Comparison of ENCODE assay signal across 8 cellular contexts in genomic region chr21:42939581-42940413, GRCh38. TPM values are rescaled to one million over a fixed set of nuclear protein-coding genes. Genes with fewer than 3 reads are reported as not detected.
DNase-seq lines count a peak whose midpoint lies in the region; ATAC-seq and TF ChIP-seq lines count a peak whose summit lies in the region.

No MANE protein-coding gene starts in this region.

- DNase-seq in AG09319 (ENCODE audit: extremely low read depth, low read depth) (peak; percentile 88), NCI-H69 (lab: John Stamatoyannopoulos, UW) (peak; percentile 13), epidermal melanocyte (ENCODE audit: insufficient read length, low spot score) (peak; percentile 80), cerebellar cortex (ENCODE audit: low spot score) (no peak)
- DNase-seq in activated T-helper 1 cell treated with anti-CD3 and anti-CD28 coated beads, Interleukin-12 subunit alpha, Interleukin-12 subunit beta, Interleukin-2, Interleukin-4 antibody, amounts not matched to agents 30 ng/mL and 10 ng/mL and 1 ng/mL, durations not matched to agents 14 hours and 24 hours and 36 hours (ENCODE audit: low spot score), result no peak

- no peaks in the 10 kb centered on the region for H3K36me3 ChIP-seq in muscle layer of colon (ENCODE audit: insufficient read depth, low read length)

- H3K27me3 Mint-ChIP-seq in activated T-helper 1 cell treated with anti-CD3 and anti-CD28 coated beads, Interleukin-12 subunit alpha, Interleukin-12 subunit beta, Interleukin-2, Interleukin-4 antibody, amounts not matched to agents 30 ng/mL and 10 ng/mL and 1 ng/mL, durations not matched to agents 14 hours and 24 hours and 36 hours (ENCODE audit: insufficient read depth), result no peaks in the 10 kb centered on the region

- H3K4me3 Mint-ChIP-seq in activated T-helper 1 cell treated with anti-CD3 and anti-CD28 coated beads, Interleukin-12 subunit alpha, Interleukin-12 subunit beta, Interleukin-2, Interleukin-4 antibody, amounts not matched to agents 30 ng/mL and 10 ng/mL and 1 ng/mL, durations not matched to agents 14 hours and 24 hours and 36 hours, result no peak overlapping the region

- H3K27ac Mint-ChIP-seq in activated T-helper 1 cell treated with anti-CD3 and anti-CD28 coated beads, Interleukin-12 subunit alpha, Interleukin-12 subunit beta, Interleukin-2, Interleukin-4 antibody, amounts not matched to agents 30 ng/mL and 10 ng/mL and 1 ng/mL, durations not matched to agents 14 hours and 24 hours and 36 hours, result no peak overlapping the region

- no peaks in the 10 kb centered on the region for H3K9me3 Mint-ChIP-seq in activated T-helper 1 cell treated with anti-CD3 and anti-CD28 coated beads, Interleukin-12 subunit alpha, Interleukin-12 subunit beta, Interleukin-2, Interleukin-4 antibody, amounts not matched to agents 30 ng/mL and 10 ng/mL and 1 ng/mL, durations not matched to agents 14 hours and 24 hours and 36 hours

- H3K9me3 ChIP-seq in muscle layer of colon (ENCODE audit: low read length), result no peaks in the 10 kb centered on the region

- TF ChIP-seq CTCF in AG09319 (IDR thresholded peaks at IDR 0.05; ENCODE audit: low read depth, low read length), result no peak

- H3K9ac ChIP-seq in muscle layer of colon (ENCODE audit: low read length), result peak overlapping the region; percentile 30

- no peaks in the 10 kb centered on the region for H3K4me1 Mint-ChIP-seq in activated T-helper 1 cell treated with anti-CD3 and anti-CD28 coated beads, Interleukin-12 subunit alpha, Interleukin-12 subunit beta, Interleukin-2, Interleukin-4 antibody, amounts not matched to agents 30 ng/mL and 10 ng/mL and 1 ng/mL, durations not matched to agents 14 hours and 24 hours and 36 hours (ENCODE audit: low read depth)

- H3K27ac ChIP-seq in muscle layer of colon (ENCODE audit: low read depth, low read length), result peak overlapping the region; percentile 69

- ATAC-seq in GM21717 (IDR thresholded peaks at IDR 0.05; ENCODE audit: unreplicated experiment) (no peak), HG02759 (IDR thresholded peaks at IDR 0.05; ENCODE audit: unreplicated experiment) (no peak)

- H3K4me1 ChIP-seq in muscle layer of colon (ENCODE audit: insufficient read depth, low read length), result peaks cover 9% of the 10 kb centered on the region

- intact Hi-C loops in activated T-helper 1 cell treated with anti-CD3 and anti-CD28 coated beads, Interleukin-12 subunit alpha, Interleukin-12 subunit beta, Interleukin-2, Interleukin-4 antibody, amounts not matched to agents 30 ng/mL and 10 ng/mL and 1 ng/mL, durations not matched to agents 14 hours and 24 hours and 36 hours (cut with micrococcal nuclease), result no loop called here

- no peaks in the 10 kb centered on the region for H3K36me3 Mint-ChIP-seq in activated T-helper 1 cell treated with anti-CD3 and anti-CD28 coated beads, Interleukin-12 subunit alpha, Interleukin-12 subunit beta, Interleukin-2, Interleukin-4 antibody, amounts not matched to agents 30 ng/mL and 10 ng/mL and 1 ng/mL, durations not matched to agents 14 hours and 24 hours and 36 hours (ENCODE audit: low read depth)

- H3K27me3 ChIP-seq in muscle layer of colon (ENCODE audit: control insufficient read depth in 1 of 2, insufficient read depth in 2 of 2, low read length in 2 of 2), result no peaks in the 10 kb centered on the region

- H3K4me3 ChIP-seq in muscle layer of colon (ENCODE audit: low read depth in 1 of 2, low read length in 2 of 2), result no peak overlapping the region

RNA-seq across cellular contexts. Expression of gene ERVH48-1, which starts 14.4 kb away (rescaled TPM):
- total RNA-seq in activated T-helper 1 cell treated with anti-CD3 and anti-CD28 coated beads, Interleukin-12 subunit alpha, Interleukin-12 subunit beta, Interleukin-2, Interleukin-4 antibody, amounts not matched to agents 30 ng/mL and 10 ng/mL and 1 ng/mL, durations not matched to agents 14 hours and 24 hours and 36 hours, result 0.22 and 0.26 TPM in 2 replicates

RNA-seq across cellular contexts. Expression of gene PKNOX1, which starts 34.6 kb away (rescaled TPM):
- total RNA-seq in activated T-helper 1 cell treated with anti-CD3 and anti-CD28 coated beads, Interleukin-12 subunit alpha, Interleukin-12 subunit beta, Interleukin-2, Interleukin-4 antibody, amounts not matched to agents 30 ng/mL and 10 ng/mL and 1 ng/mL, durations not matched to agents 14 hours and 24 hours and 36 hours, result 25.1 and 28.8 TPM in 2 replicates

RNA-seq across cellular contexts. Expression of gene NDUFV3, which starts 46.7 kb away (rescaled TPM):
- 41.9 and 44.4 TPM in 2 replicates for total RNA-seq in activated T-helper 1 cell treated with anti-CD3 and anti-CD28 coated beads, Interleukin-12 subunit alpha, Interleukin-12 subunit beta, Interleukin-2, Interleukin-4 antibody, amounts not matched to agents 30 ng/mL and 10 ng/mL and 1 ng/mL, durations not matched to agents 14 hours and 24 hours and 36 hours

Comparison
In these comparisons a context has a peak if more than half of its experiments do, and no peak if none do; other contexts are left out.
1. DNase-seq: peak in AG09319 (single experiment), NCI-H69 (single experiment) and epidermal melanocyte (single experiment); none in cerebellar cortex (single experiment) and activated T-helper 1 cell treated with anti-CD3 and anti-CD28 coated beads, Interleukin-12 subunit alpha, Interleukin-12 subunit beta, Interleukin-2, Interleukin-4 antibody, amounts not matched to agents 30 ng/mL and 10 ng/mL and 1 ng/mL, durations not matched to agents 14 hours and 24 hours and 36 hours (single experiment).